Comparison of ENCODE assay signal across 16 cellular contexts in genomic region chrX:1009771-1010170, GRCh38.
A peak's percentile ranks its signal among the peaks of the same experiment; 100 is the strongest.
DNase-seq lines count a peak whose midpoint lies in the region; ATAC-seq and TF ChIP-seq lines count a peak whose summit lies in the region.
"Had no signal": no experiment of that assay in that cellular context is flagged by ENCODE, and none has a peak within 500 bp of the region (broad histone marks: within the 10 kb centered on the region; RNA-seq: fewer than 3 reads in every experiment).

No MANE protein-coding gene starts in this region.

- no peaks in the 10 kb centered on the region for H3K9me3 ChIP-seq in BLaER1 treated with 17β-estradiol and CSF1 and Interleukin-3, amounts not matched to agents 10 nM and 100 nM (replicated peaks in 1 of 11)
- no peaks in the 10 kb centered on the region for H3K9me3 ChIP-seq in OCI-LY7 (ENCODE audit: low read length)

- POLR2A ChIA-PET in OCI-LY7 (lab: Charles Lee): no interaction called here

- H4K20me1 ChIP-seq in BLaER1 treated with 17β-estradiol and CSF1 and Interleukin-3, amounts not matched to agents 10 nM and 100 nM: no peaks in the 10 kb centered on the region
- H4K20me1 ChIP-seq in OCI-LY7 (ENCODE audit: insufficient read depth, low read length): no peaks in the 10 kb centered on the region

- H3K27me3 ChIP-seq in BLaER1 treated with 17β-estradiol and CSF1 and Interleukin-3, amounts not matched to agents 10 nM and 100 nM: no peaks in the 10 kb centered on the region

- H3K4me1 ChIP-seq in BLaER1 treated with 17β-estradiol and CSF1 and Interleukin-3, amounts not matched to agents 10 nM and 100 nM: peaks cover 0 to 22% (median 15%) of the 10 kb centered on the region in 10 experiments; a peak in 10 of 20 replicates
- H3K4me1 ChIP-seq in OCI-LY7 (ENCODE audit: insufficient read depth, low read length, poor library complexity, severe bottlenecking): peaks cover 43% of the 10 kb centered on the region

- H3K36me3 ChIP-seq in BLaER1 treated with 17β-estradiol and CSF1 and Interleukin-3, amounts not matched to agents 10 nM and 100 nM: no peaks in the 10 kb centered on the region
- H3K36me3 ChIP-seq in OCI-LY7 (ENCODE audit: insufficient read depth, low read length): no peaks in the 10 kb centered on the region

- no peak for TF ChIP-seq CTCF in OCI-LY7 (conservative IDR thresholded peaks at IDR 0.05; ENCODE audit: low read length)

- no peak overlapping the region for H3K27ac ChIP-seq in BLaER1 treated with 17β-estradiol and CSF1 and Interleukin-3, amounts not matched to agents 10 nM and 100 nM
- H3K27ac ChIP-seq in OCI-LY7 (ENCODE audit: low read depth, low read length, poor library complexity, severe bottlenecking): peak overlapping the region; percentile 96

- H3K9ac ChIP-seq in BLaER1 treated with 17β-estradiol and CSF1 and Interleukin-3, amounts not matched to agents 10 nM and 100 nM: no peak overlapping the region

- DNase-seq in OCI-LY7 (ENCODE audit: low spot score): no peak
- peak; percentile 59 for DNase-seq in mesenteric fat pad (ENCODE audit: low spot score)
- DNase-seq in retina: peak; percentile 75
- no peak for DNase-seq in NK-92 (lab: John Stamatoyannopoulos, UW; ENCODE audit: unreplicated experiment)
- no peak for DNase-seq in activated naive CD4-positive, alpha-beta T cell (lab: John Stamatoyannopoulos, UW)
- DNase-seq: 8988T; AML-193; C1 segment of cervical spinal cord; Calu3; CD4-positive, alpha-beta T cell; DMS 273 treated with DMSO at 0.1 percent for 48 hours had no signal

- no peaks in the 10 kb centered on the region for H3K9me2 ChIP-seq in OCI-LY7 (ENCODE audit: insufficient read depth, low read length)

- BruUV-seq in OCI-LY7 (replicated peaks; lab: Mats Ljungman, UMichigan): no TSS peak

- ATAC-seq in GM19397 (IDR thresholded peaks at IDR 0.05; ENCODE audit: unreplicated experiment) (no peak), GM21381 (IDR thresholded peaks at IDR 0.05; ENCODE audit: unreplicated experiment) (no peak)
- ATAC-seq: HCT116 had no signal

- CTCF ChIA-PET in OCI-LY7 (lab: Charles Lee; ENCODE audit: unreplicated experiment): no interaction called here

- H3K4me2 ChIP-seq in BLaER1 treated with 17β-estradiol and CSF1 and Interleukin-3, amounts not matched to agents 10 nM and 100 nM: peak overlapping the region in 6 of 11 experiments; percentile 25 to 74 (median 58); a peak in 8 of 22 replicates
- H3K4me2 ChIP-seq in OCI-LY7 (ENCODE audit: low read length): no peak overlapping the region

- no peak overlapping the region for H2AFZ ChIP-seq in OCI-LY7 (ENCODE audit: low read length)

- no peaks in the 10 kb centered on the region for H3K79me2 ChIP-seq in OCI-LY7 (ENCODE audit: insufficient read depth, low read depth, low read length)

- H3K4me3 ChIP-seq in BLaER1 treated with 17β-estradiol and CSF1 and Interleukin-3, amounts not matched to agents 10 nM and 100 nM: no peak overlapping the region
- no peak overlapping the region for H3K4me3 ChIP-seq in OCI-LY7 (ENCODE audit: low read depth, low read length, poor library complexity, severe bottlenecking)
- H3K4me3 ChIP-seq: GM12878 had no signal

- intact Hi-C loops in OCI-LY7 (cut with micrococcal nuclease; ENCODE audit: unreplicated experiment): loop anchor here (2.0 to 5.0 kb wide), 2 partner anchors 105 to 637 kb away; no protein-coding TSS in a partner anchor

Comparison
In these comparisons a context has a peak if more than half of its experiments do, and no peak if none do; other contexts are left out.
1. DNase-seq: peak in mesenteric fat pad (single experiment) and retina (single experiment); none in OCI-LY7 (single experiment), NK-92 (single experiment) and activated naive CD4-positive, alpha-beta T cell (0 of 4).